8 cellular contexts compared by ENCODE assay signal in the genomic region with DNA sequence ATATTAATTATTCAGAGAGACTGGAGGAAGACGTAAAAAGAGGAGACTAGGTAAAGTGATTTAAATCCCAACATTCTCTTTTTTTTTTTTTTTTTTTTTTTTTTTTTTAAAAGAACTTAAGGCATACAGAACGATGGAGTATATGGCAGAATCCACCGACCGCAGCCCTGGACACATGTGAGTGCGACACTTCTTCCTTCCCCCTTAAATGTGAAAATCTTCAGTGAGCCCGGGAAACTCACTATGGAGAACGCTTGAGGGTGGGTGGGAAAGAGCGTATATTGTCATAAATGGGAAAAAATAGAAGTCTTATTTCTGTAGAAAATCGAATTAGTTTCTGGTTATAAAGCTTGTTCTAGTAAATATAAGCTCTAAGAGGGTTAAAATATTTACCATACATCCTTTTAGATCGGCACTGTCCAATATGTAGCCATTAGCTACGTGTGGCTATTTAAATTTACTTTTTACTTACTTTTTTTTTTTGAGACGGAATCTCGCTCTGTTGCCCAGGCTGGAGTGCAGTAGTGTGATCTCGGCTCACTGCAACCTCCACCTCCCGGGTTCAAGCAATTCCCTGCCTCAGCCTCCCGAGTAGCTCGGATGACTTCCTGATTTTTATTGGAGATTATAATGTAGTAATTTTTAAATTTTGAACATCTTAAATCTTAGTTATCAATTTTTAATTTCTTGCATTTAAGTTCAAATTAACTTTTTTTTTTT. TPM values are rescaled to one million over a fixed set of nuclear protein-coding genes. Genes with fewer than 3 reads are reported as not detected.
DNase-seq lines count a peak whose midpoint lies in the region; ATAC-seq and TF ChIP-seq lines count a peak whose summit lies in the region.

No MANE protein-coding gene starts in this region.

- H3K4me1 Mint-ChIP-seq in T-cell (peaks cover 41 to 43% (median 41%) of the 10 kb centered on the region in 3 donors), naive B cell (peaks cover 13 to 36% (median 21%) of the 10 kb centered on the region in 3 donors)

- H3K27me3 Mint-ChIP-seq in T-cell (peaks cover 0 to 6% of the 10 kb centered on the region in 2 donors), naive B cell (no peaks in the 10 kb centered on the region)

- H3K36me3 Mint-ChIP-seq in T-cell (peaks cover 9% of the 10 kb centered on the region), naive B cell (peaks cover 2 to 6% of the 10 kb centered on the region in 2 donors)

- H3K4me3 Mint-ChIP-seq in T-cell (peak overlapping the region; percentile 88 to 95 (median 90)), naive B cell (peak overlapping the region; percentile 92 to 98 (median 94))

- ATAC-seq in HG03378 (IDR thresholded peaks at IDR 0.05; ENCODE audit: unreplicated experiment) = peak; percentile 27
- ATAC-seq in T-cell (replicated peaks in 1 of 4) = no peak
- ATAC-seq in naive B cell (ENCODE audit: low read depth in 2 of 2) = no peak
- ATAC-seq in GM21717 (IDR thresholded peaks at IDR 0.05; ENCODE audit: unreplicated experiment) = no peak

- no peaks in the 10 kb centered on the region for H3K9me3 Mint-ChIP-seq in T-cell
- no peaks in the 10 kb centered on the region for H3K9me3 Mint-ChIP-seq in naive B cell

- CTCF ChIA-PET in T-cell (lab: Charles Lee) = interaction anchor here (0.6 to 1.2 kb wide), 4 partner anchors 23 to 184 kb away, joined by 3 read pairs; no protein-coding TSS in a partner anchor

- no peak for TF ChIP-seq POLR2A in erythroblast (IDR thresholded peaks at IDR 0.05; ENCODE audit: low read length)

- peak; percentile 41 for DNase-seq in EH (ENCODE audit: low read depth)
- DNase-seq in T-cell = no peak
- DNase-seq in erythroblast (lab: John Stamatoyannopoulos, UW) = peak; percentile 53 to 55
- DNase-seq in naive B cell = peak; percentile 11
- DNase-seq in putamen (ENCODE audit: low spot score) = no peak
- no peak for DNase-seq in activated CD8-positive, alpha-beta memory T cell treated with anti-CD3 and anti-CD28 coated beads for 24 hours

- POLR2A ChIA-PET in T-cell (lab: Charles Lee) = interaction anchor here (0.6 to 1.1 kb wide), 3 partner anchors 11 to 28 kb away, joined by 3 to 4 read pairs (median 3); no protein-coding TSS in a partner anchor

- H3K27ac Mint-ChIP-seq in T-cell (peak overlapping the region; percentile 65 to 83), naive B cell (peak overlapping the region; percentile 86 to 96 (median 93))

RNA-seq across cellular contexts. Expression of gene NMD3, which starts 0.9 kb away (rescaled TPM):
- 10 to 100 TPM; 39.2 to 43.4 (median 42.4) TPM for total RNA-seq in T-cell
- 10 to 100 TPM; 40.4 to 75.9 (median 44.7) TPM for polyA plus RNA-seq in naive B cell (ENCODE audit: low read depth in 6 of 6)

Comparison
In these comparisons a context has a peak if more than half of its experiments do, and no peak if none do; other contexts are left out.
1. DNase-seq: peak in EH (single experiment), erythroblast (2 of 2) and naive B cell (single experiment); none in T-cell (0 of 34), putamen (single experiment) and activated CD8-positive, alpha-beta memory T cell treated with anti-CD3 and anti-CD28 coated beads for 24 hours (single experiment).